9 cellular contexts compared by ENCODE assay signal in genomic region chr2:241895732-241896641, GRCh38. TPM values are rescaled to one million over a fixed set of nuclear protein-coding genes. Genes with fewer than 3 reads are reported as not detected.
DNase-seq lines count a peak whose midpoint lies in the region; ATAC-seq, FAIRE-seq and TF ChIP-seq lines count a peak whose summit lies in the region.
"Had no signal": no experiment of that assay in that cellular context is flagged by ENCODE, and none has a peak within 500 bp of the region (broad histone marks: within the 10 kb centered on the region; RNA-seq: fewer than 3 reads in every experiment).

No MANE protein-coding gene starts in this region.

- no peaks in the 10 kb centered on the region for H4K20me1 ChIP-seq in astrocyte (ENCODE audit: insufficient read depth, low read length)

- H3K27ac ChIP-seq in astrocyte (ENCODE audit: low read depth, low read length) (no peak overlapping the region), urinary bladder (ENCODE audit: low read depth) (peak overlapping the region; percentile 70)

- no peak for FAIRE-seq in astrocyte (lab: Jason Lieb, UNC)

- TF ChIP-seq CTCF in astrocyte (IDR thresholded peaks at IDR 0.05; ENCODE audit: insufficient read depth, low read depth, low read length) = no peak

- H3K36me3 ChIP-seq in astrocyte (ENCODE audit: insufficient read depth, low read length) (no peaks in the 10 kb centered on the region), urinary bladder (ENCODE audit: insufficient read depth) (no peaks in the 10 kb centered on the region)

- no peaks in the 10 kb centered on the region for H3K27me3 ChIP-seq in astrocyte (ENCODE audit: insufficient read depth, low read length)

- no peak overlapping the region for H3K4me2 ChIP-seq in astrocyte (ENCODE audit: low read length)

- H3K27ac Mint-ChIP-seq in astrocyte (ENCODE audit: unreplicated experiment) = peak overlapping the region; percentile 69

- H3K9ac ChIP-seq in astrocyte (ENCODE audit: low read length) = no peak overlapping the region

- H3K4me1 Mint-ChIP-seq in astrocyte (ENCODE audit: low read depth, unreplicated experiment) = peaks cover 17% of the 10 kb centered on the region

- WGBS in urinary bladder = 64% methylated on average over 25 of the region's 25 CpGs

- peaks cover 4% of the 10 kb centered on the region for H3K27me3 Mint-ChIP-seq in astrocyte (ENCODE audit: low read depth, unreplicated experiment)
- H3K27me3 Mint-ChIP-seq: T-cell had no signal

- H3K4me1 ChIP-seq in astrocyte (ENCODE audit: insufficient read depth, low read length) = no peaks in the 10 kb centered on the region
- H3K4me1 ChIP-seq in urinary bladder (ENCODE audit: insufficient read depth) = no peaks in the 10 kb centered on the region

- peaks cover 3% of the 10 kb centered on the region for H3K36me3 Mint-ChIP-seq in astrocyte (ENCODE audit: low read depth, unreplicated experiment)

- no peak overlapping the region for H3K4me3 ChIP-seq in astrocyte (ENCODE audit: insufficient read depth, low read depth, low read length)
- H3K4me3 ChIP-seq in urinary bladder (ENCODE audit: low read depth, low read length) = no peak overlapping the region

- H3K9me3 Mint-ChIP-seq in astrocyte (ENCODE audit: unreplicated experiment) = no peaks in the 10 kb centered on the region
- H3K9me3 Mint-ChIP-seq: T-cell had no signal

- peak; percentile 75 for ATAC-seq in left lobe of liver
- ATAC-seq in GM18511 (IDR thresholded peaks at IDR 0.05; ENCODE audit: unreplicated experiment) = no peak
- ATAC-seq in HG03439 (IDR thresholded peaks at IDR 0.05; ENCODE audit: unreplicated experiment) = no peak
- ATAC-seq: T-cell had no signal

- DNase-seq in stimulated activated CD4-positive, alpha-beta T cell treated with anti-CD3 and anti-CD28 coated beads, Interleukin-15, amount 100 ng/mL, for 24 hours = peak; percentile 50
- DNase-seq in stimulated activated CD4-positive, alpha-beta T cell treated with anti-CD3 and anti-CD28 coated beads, Interleukin-2, amount 100 ng/mL, for 48 hours = no peak
- DNase-seq in astrocyte (ENCODE audit: low read depth) = no peak
- peak; percentile 86 for DNase-seq in left lobe of liver (ENCODE audit: low spot score)
- DNase-seq in NCI-H146 treated with DMSO at 0.1 percent for 48 hours (lab: John Stamatoyannopoulos, UW; ENCODE audit: unreplicated experiment) = no peak

- H3K4me3 Mint-ChIP-seq in astrocyte (ENCODE audit: unreplicated experiment) = peak overlapping the region; percentile 57
- H3K4me3 Mint-ChIP-seq: T-cell had no signal

- H3K79me2 ChIP-seq in astrocyte (ENCODE audit: insufficient read depth, low read length) = no peaks in the 10 kb centered on the region

- no peaks in the 10 kb centered on the region for H3K9me3 ChIP-seq in astrocyte (ENCODE audit: insufficient read depth, low read depth, low read length)

- H2AFZ ChIP-seq in astrocyte (ENCODE audit: low read depth, low read length) = no peak overlapping the region

RNA-seq across cellular contexts. Expression of gene RTP5, which starts 26.5 kb away (rescaled TPM):
- total RNA-seq in astrocyte (not detected in 2 replicates), left lobe of liver (not detected), urinary bladder (not detected)
- 0.06 TPM for polyA plus RNA-seq in urinary bladder

RNA-seq across cellular contexts. Expression of gene PDCD1, which starts 37.3 kb away (rescaled TPM):
- total RNA-seq in astrocyte (not detected in 2 replicates), left lobe of liver (0.18 TPM), urinary bladder (not detected)
- polyA plus RNA-seq in urinary bladder = 0.29 TPM

Comparison
In these comparisons a context has a peak if more than half of its experiments do, and no peak if none do; other contexts are left out.
1. DNase-seq: peak in stimulated activated CD4-positive, alpha-beta T cell treated with anti-CD3 and anti-CD28 coated beads, Interleukin-15, amount 100 ng/mL, for 24 hours (single experiment) and left lobe of liver (single experiment); none in stimulated activated CD4-positive, alpha-beta T cell treated with anti-CD3 and anti-CD28 coated beads, Interleukin-2, amount 100 ng/mL, for 48 hours (0 of 2), astrocyte (single experiment) and NCI-H146 treated with DMSO at 0.1 percent for 48 hours (single experiment).